ENCODE assay signal across 9 cellular contexts in the genomic region with DNA sequence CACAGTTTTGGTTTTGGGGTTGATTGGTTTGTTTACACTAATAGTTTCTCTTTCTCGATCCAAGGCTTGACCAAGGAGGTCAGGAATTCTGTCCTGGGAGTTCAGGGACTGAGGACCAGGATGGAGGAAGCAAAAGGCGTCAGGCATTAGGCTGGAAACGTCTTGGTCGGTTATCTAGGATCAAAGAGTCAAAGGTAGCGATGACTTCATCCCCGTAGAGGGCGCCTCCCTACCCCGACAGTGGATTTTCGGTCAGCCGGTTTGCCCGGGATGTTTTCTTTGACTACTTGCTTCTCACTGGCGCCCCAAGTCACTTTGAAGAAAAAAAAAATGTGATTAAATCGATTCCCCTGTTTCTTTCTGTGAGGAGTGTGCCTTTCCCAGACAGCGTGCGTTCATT. TPM values are rescaled to one million over a fixed set of nuclear protein-coding genes. Genes with fewer than 3 reads are reported as not detected.
A peak's percentile ranks its signal among the peaks of the same experiment; 100 is the strongest.
DNase-seq lines count a peak whose midpoint lies in the region; ATAC-seq and TF ChIP-seq lines count a peak whose summit lies in the region.
"Had no signal": no experiment of that assay in that cellular context is flagged by ENCODE, and none has a peak within 500 bp of the region (broad histone marks: within the 10 kb centered on the region; RNA-seq: fewer than 3 reads in every experiment).

No MANE protein-coding gene starts in this region.

- peak overlapping the region in 10 of 59 donors; percentile 67 to 85 (median 78) for H3K4me3 ChIP-seq in dorsolateral prefrontal cortex

- no peak for ATAC-seq in T-helper 17 cell
- ATAC-seq in stimulated activated naive B cell treated with anti-CD40 and anti-IgM and Interleukin-4, amounts not matched to agents 10 μg/mL and 1 μg/mL and 100 μg/mL, for 72 hours (replicated peaks), result no peak
- no peak for ATAC-seq in GM21529 (IDR thresholded peaks at IDR 0.05; ENCODE audit: unreplicated experiment)
- no peak for ATAC-seq in GM18511 (IDR thresholded peaks at IDR 0.05; ENCODE audit: unreplicated experiment)

- DNase-seq in SIG-M5 treated with dmso at 0.1 percent for 504 hours (lab: John Stamatoyannopoulos, UW; ENCODE audit: unreplicated experiment) (peak; percentile 38), SIG-M5 (lab: John Stamatoyannopoulos, UW) (no peak), T-helper 17 cell (no peak), glutamatergic neuron (no peak), dorsolateral prefrontal cortex (no peak)
- no peak for DNase-seq in stimulated activated naive B cell treated with anti-CD40 and anti-IgM and Interleukin-4, amounts not matched to agents 10 μg/mL and 1 μg/mL and 100 μg/mL, for 72 hours
- DNase-seq: cortex of kidney had no signal

- intact Hi-C loops in dorsolateral prefrontal cortex (cut with DNase I), result loop anchor here in 1 of 2 donors (5.0 kb wide), 1 partner anchor 33 kb away; no protein-coding TSS in a partner anchor

- no peaks in the 10 kb centered on the region for H3K9me3 ChIP-seq in T-helper 17 cell (ENCODE audit: control insufficient read depth, low read length, poor library complexity, severe bottlenecking)

- peaks cover 14% of the 10 kb centered on the region for H3K4me1 Mint-ChIP-seq in T-helper 17 cell
- peaks cover 34% of the 10 kb centered on the region for H3K4me1 Mint-ChIP-seq in glutamatergic neuron (ENCODE audit: low read depth, unreplicated experiment)
- H3K4me1 Mint-ChIP-seq in stimulated activated naive B cell treated with anti-CD40 and anti-IgM and Interleukin-4, amounts not matched to agents 10 μg/mL and 1 μg/mL and 100 μg/mL, for 72 hours, result peaks cover 18 to 26% of the 10 kb centered on the region in 2 donors

- TF ChIP-seq CTCF in glutamatergic neuron (IDR thresholded peaks at IDR 0.05; ENCODE audit: partially characterized antibody, unreplicated experiment) (no peak), dorsolateral prefrontal cortex (IDR thresholded peaks at IDR 0.05 in 54 of 56, conservative IDR thresholded peaks at IDR 0.05 in 2 of 56; ENCODE audit: low read depth in 1 of 56, partially characterized antibody in 56 of 56) (no peak)

- peaks cover 0 to 14% (median 0%) of the 10 kb centered on the region in 45 donors for H3K27me3 ChIP-seq in dorsolateral prefrontal cortex

- H3K27me3 Mint-ChIP-seq in T-helper 17 cell (peaks cover 55% of the 10 kb centered on the region), glutamatergic neuron (ENCODE audit: unreplicated experiment) (peaks cover 30% of the 10 kb centered on the region)
- peaks cover 43 to 46% of the 10 kb centered on the region in 2 donors for H3K27me3 Mint-ChIP-seq in stimulated activated naive B cell treated with anti-CD40 and anti-IgM and Interleukin-4, amounts not matched to agents 10 μg/mL and 1 μg/mL and 100 μg/mL, for 72 hours

- H3K36me3 Mint-ChIP-seq in T-helper 17 cell (ENCODE audit: low read depth) (peaks cover 7% of the 10 kb centered on the region), glutamatergic neuron (ENCODE audit: unreplicated experiment) (no peaks in the 10 kb centered on the region)
- H3K36me3 Mint-ChIP-seq in stimulated activated naive B cell treated with anti-CD40 and anti-IgM and Interleukin-4, amounts not matched to agents 10 μg/mL and 1 μg/mL and 100 μg/mL, for 72 hours, result peaks cover 0 to 3% of the 10 kb centered on the region in 2 donors

- peak overlapping the region; percentile 87 for H3K4me3 Mint-ChIP-seq in T-helper 17 cell
- peak overlapping the region; percentile 78 for H3K4me3 Mint-ChIP-seq in glutamatergic neuron (ENCODE audit: unreplicated experiment)
- H3K4me3 Mint-ChIP-seq in stimulated activated naive B cell treated with anti-CD40 and anti-IgM and Interleukin-4, amounts not matched to agents 10 μg/mL and 1 μg/mL and 100 μg/mL, for 72 hours, result peak overlapping the region; percentile 85 to 86

- peaks cover 22% of the 10 kb centered on the region for H3K9me3 Mint-ChIP-seq in glutamatergic neuron (ENCODE audit: unreplicated experiment)
- H3K9me3 Mint-ChIP-seq in stimulated activated naive B cell treated with anti-CD40 and anti-IgM and Interleukin-4, amounts not matched to agents 10 μg/mL and 1 μg/mL and 100 μg/mL, for 72 hours, result no peaks in the 10 kb centered on the region

- H3K27ac ChIP-seq in dorsolateral prefrontal cortex, result no peak overlapping the region

- H3K27ac Mint-ChIP-seq in T-helper 17 cell, result no peak overlapping the region
- peak overlapping the region; percentile 69 for H3K27ac Mint-ChIP-seq in glutamatergic neuron (ENCODE audit: unreplicated experiment)
- no peak overlapping the region for H3K27ac Mint-ChIP-seq in stimulated activated naive B cell treated with anti-CD40 and anti-IgM and Interleukin-4, amounts not matched to agents 10 μg/mL and 1 μg/mL and 100 μg/mL, for 72 hours

RNA-seq across cellular contexts. Expression of a gene that starts 1.0 kb away (rescaled TPM):
- total RNA-seq in T-helper 17 cell (under 1 TPM; 0.10 TPM), glutamatergic neuron (ENCODE audit: unreplicated experiment) (42.0 TPM), dorsolateral prefrontal cortex (1 to 10 TPM; 1.1 to 5.9 (median 2.2) TPM)
